1 cellular context compared by ENCODE assay signal in genomic region chr19:44795398-44795987, GRCh38.
TF ChIP-seq lines count a peak whose summit lies in the region.

No MANE protein-coding gene starts in this region.

TF ChIP-seq in GM12878, 131 proteins besides CTCF, POLR2A, EP300 and RAD21:
- TF ChIP-seq CHD4 (IDR thresholded peaks at IDR 0.05) = no peak
- no peak for TF ChIP-seq TAF1 (IDR thresholded peaks at IDR 0.05; ENCODE audit: borderline replicate concordance, low read depth, low read length)
- TF ChIP-seq SIX5 (IDR thresholded peaks at IDR 0.05; ENCODE audit: low read depth, low read length, severe bottlenecking) = no peak
- TF ChIP-seq MXI1 (IDR thresholded peaks at IDR 0.05; ENCODE audit: low read depth, low read length) = no peak
- no peak for TF ChIP-seq NR2C2 (IDR thresholded peaks at IDR 0.05; ENCODE audit: borderline replicate concordance, control insufficient read depth, insufficient read length, low read depth)
- no peak for TF ChIP-seq EGR1 (IDR thresholded peaks at IDR 0.05; ENCODE audit: borderline replicate concordance in 1 of 2, low read depth in 2 of 2, low read length in 2 of 2)
- TF ChIP-seq LARP7 (IDR thresholded peaks at IDR 0.05) = no peak
- TF ChIP-seq, protein P1, sequence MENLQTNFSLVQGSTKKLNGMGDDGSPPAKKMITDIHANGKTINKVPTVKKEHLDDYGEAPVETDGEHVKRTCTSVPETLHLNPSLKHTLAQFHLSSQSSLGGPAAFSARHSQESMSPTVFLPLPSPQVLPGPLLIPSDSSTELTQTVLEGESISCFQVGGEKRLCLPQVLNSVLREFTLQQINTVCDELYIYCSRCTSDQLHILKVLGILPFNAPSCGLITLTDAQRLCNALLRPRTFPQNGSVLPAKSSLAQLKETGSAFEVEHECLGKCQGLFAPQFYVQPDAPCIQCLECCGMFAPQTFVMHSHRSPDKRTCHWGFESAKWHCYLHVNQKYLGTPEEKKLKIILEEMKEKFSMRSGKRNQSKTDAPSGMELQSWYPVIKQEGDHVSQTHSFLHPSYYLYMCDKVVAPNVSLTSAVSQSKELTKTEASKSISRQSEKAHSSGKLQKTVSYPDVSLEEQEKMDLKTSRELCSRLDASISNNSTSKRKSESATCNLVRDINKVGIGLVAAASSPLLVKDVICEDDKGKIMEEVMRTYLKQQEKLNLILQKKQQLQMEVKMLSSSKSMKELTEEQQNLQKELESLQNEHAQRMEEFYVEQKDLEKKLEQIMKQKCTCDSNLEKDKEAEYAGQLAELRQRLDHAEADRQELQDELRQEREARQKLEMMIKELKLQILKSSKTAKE (IDR thresholded peaks at IDR 0.05; ENCODE audit: low read depth, poor library complexity, severe bottlenecking) = no peak
- TF ChIP-seq, protein P2, sequence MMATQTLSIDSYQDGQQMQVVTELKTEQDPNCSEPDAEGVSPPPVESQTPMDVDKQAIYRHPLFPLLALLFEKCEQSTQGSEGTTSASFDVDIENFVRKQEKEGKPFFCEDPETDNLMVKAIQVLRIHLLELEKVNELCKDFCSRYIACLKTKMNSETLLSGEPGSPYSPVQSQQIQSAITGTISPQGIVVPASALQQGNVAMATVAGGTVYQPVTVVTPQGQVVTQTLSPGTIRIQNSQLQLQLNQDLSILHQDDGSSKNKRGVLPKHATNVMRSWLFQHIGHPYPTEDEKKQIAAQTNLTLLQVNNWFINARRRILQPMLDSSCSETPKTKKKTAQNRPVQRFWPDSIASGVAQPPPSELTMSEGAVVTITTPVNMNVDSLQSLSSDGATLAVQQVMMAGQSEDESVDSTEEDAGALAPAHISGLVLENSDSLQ (IDR thresholded peaks at IDR 0.05) = no peak
